In genomic region chr13:28730762-28731161, GRCh38 we compare ENCODE assay signal across 26 cellular contexts.
"Had no signal": no experiment of that assay in that cellular context is flagged by ENCODE, and none has a peak within 500 bp of the region (broad histone marks: within the 10 kb centered on the region; RNA-seq: fewer than 3 reads in every experiment).

No MANE protein-coding gene starts in this region.

- H3K4me3 ChIP-seq: stomach, suprapubic skin, testis, thoracic aorta, thyroid gland, tibial artery, tibial nerve, transverse colon, upper lobe of left lung, upper lobe of right lung, uterus, vagina had no signal

- DNase-seq: stimulated activated CD4-positive, alpha-beta T cell treated with anti-CD3 and anti-CD28 coated beads, Interleukin-2, amount 100 ng/mL, for 48 hours; stimulated activated CD4-positive, alpha-beta T cell treated with anti-CD3 and anti-CD28 coated beads, Interleukin-4, amount 100 ng/mL, for 1 hour; stimulated activated CD4-positive, alpha-beta T cell treated with anti-CD3 and anti-CD28 coated beads, Interleukin-4, amount 100 ng/mL, for 24 hours; stimulated activated CD4-positive, alpha-beta T cell treated with anti-CD3 and anti-CD28 coated beads, Interleukin-4, amount 100 ng/mL, for 4 hours; stimulated activated CD8-positive, alpha-beta memory T cell treated with anti-CD3 and anti-CD28 coated beads, Interleukin-4, amount 100 ng/mL, for 48 hours; stimulated activated naive B cell treated with anti-CD40 and anti-IgM and Interleukin-4, amounts not matched to agents 10 μg/mL and 1 μg/mL and 100 μg/mL, for 72 hours; stimulated activated naive CD4-positive, alpha-beta T cell; stimulated activated naive CD4-positive, alpha-beta T cell treated with Interleukin-2 at 50 U/mL for 16 hours; stimulated activated naive CD8-positive, alpha-beta T cell treated with anti-CD3 and anti-CD28 coated beads, Interleukin-15, amount 100 ng/mL, for 72 hours; stimulated activated naive CD8-positive, alpha-beta T cell treated with anti-CD3 and anti-CD28 coated beads, Interleukin-15, Interleukin-2, amounts not matched to agents 100 U/mL and 50 U/mL, for 24 hours; stomach; substantia nigra; testis; thyroid gland; tibial artery; transverse colon; trophoblast cell; upper lobe of right lung; uterus had no signal

- H3K27ac ChIP-seq: stomach, suprapubic skin, testis, thoracic aorta, thyroid gland, tibial artery, tibial nerve, transverse colon, upper lobe of left lung, upper lobe of right lung, uterus, vagina had no signal

- H3K36me3 ChIP-seq: stomach, suprapubic skin, thoracic aorta, thyroid gland, tibial artery, tibial nerve, transverse colon, upper lobe of left lung, upper lobe of right lung, uterus, vagina had no signal

- H3K27me3 ChIP-seq: suprapubic skin, testis, thyroid gland, transverse colon, upper lobe of left lung, upper lobe of right lung, uterus, vagina had no signal

- H3K9me3 ChIP-seq: stomach, suprapubic skin, testis, thoracic aorta, thyroid gland, tibial artery, tibial nerve, transverse colon, upper lobe of left lung, upper lobe of right lung, uterus, vagina had no signal

- H3K4me1 ChIP-seq: stomach, suprapubic skin, testis, thyroid gland, tibial artery, tibial nerve, transverse colon, upper lobe of left lung, upper lobe of right lung, uterus, vagina had no signal

- ATAC-seq: stimulated activated effector memory CD8-positive, alpha-beta T cell treated with anti-CD3 and anti-CD28 coated beads, Interleukin-12 subunit alpha, Interleukin-12 subunit beta, amount 100 ng/mL, for 72 hours; stimulated activated memory B cell treated with anti-CD40 and anti-IgM and Interleukin-4, amounts not matched to agents 10 μg/mL and 1 μg/mL and 100 μg/mL, for 72 hours; stimulated activated naive B cell treated with anti-CD40 and anti-IgM and Interleukin-4, amounts not matched to agents 10 μg/mL and 1 μg/mL and 100 μg/mL, for 72 hours; stimulated activated naive CD8-positive, alpha-beta T cell treated with anti-CD3 and anti-CD28 coated beads, Interleukin-15, amount 100 ng/mL, for 72 hours; stimulated activated naive CD8-positive, alpha-beta T cell treated with anti-CD3 and anti-CD28 coated beads, Interleukin-15, Interleukin-2, amounts not matched to agents 100 U/mL and 50 U/mL, for 24 hours; upper lobe of right lung had no signal
